2 cellular contexts compared by ENCODE assay signal in the genomic region with DNA sequence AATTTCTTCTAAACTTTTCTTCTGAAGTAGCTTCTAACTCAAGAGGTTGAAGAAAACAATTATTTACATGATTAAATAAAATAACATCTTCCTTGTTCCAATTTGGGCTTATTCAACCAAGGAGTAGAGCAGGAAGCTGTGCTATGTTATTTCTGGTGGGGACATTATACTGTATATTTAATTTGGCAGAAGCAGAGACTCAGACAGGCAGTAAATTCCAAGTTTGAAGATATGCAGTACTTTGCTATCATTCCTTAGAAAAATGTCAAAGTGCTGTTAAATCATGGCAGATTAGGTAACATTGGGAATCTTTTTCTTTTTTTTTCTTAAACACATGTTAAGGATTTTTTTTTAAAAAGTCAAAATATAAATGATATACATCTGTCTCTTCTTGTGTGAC.
TF ChIP-seq lines count a peak whose summit lies in the region.

No MANE protein-coding gene starts in this region.

TF ChIP-seq in WTC11, 78 proteins besides CTCF, POLR2A, EP300 and RAD21:
- TF ChIP-seq, protein P1, sequence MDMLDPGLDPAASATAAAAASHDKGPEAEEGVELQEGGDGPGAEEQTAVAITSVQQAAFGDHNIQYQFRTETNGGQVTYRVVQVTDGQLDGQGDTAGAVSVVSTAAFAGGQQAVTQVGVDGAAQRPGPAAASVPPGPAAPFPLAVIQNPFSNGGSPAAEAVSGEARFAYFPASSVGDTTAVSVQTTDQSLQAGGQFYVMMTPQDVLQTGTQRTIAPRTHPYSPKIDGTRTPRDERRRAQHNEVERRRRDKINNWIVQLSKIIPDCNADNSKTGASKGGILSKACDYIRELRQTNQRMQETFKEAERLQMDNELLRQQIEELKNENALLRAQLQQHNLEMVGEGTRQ (CRISPR knock-in tag; IDR thresholded peaks at IDR 0.05) = no peak
- TF ChIP-seq ELF4 (CRISPR knock-in tag; IDR thresholded peaks at IDR 0.05; ENCODE audit: low read depth) = no peak
- TF ChIP-seq, protein P2, sequence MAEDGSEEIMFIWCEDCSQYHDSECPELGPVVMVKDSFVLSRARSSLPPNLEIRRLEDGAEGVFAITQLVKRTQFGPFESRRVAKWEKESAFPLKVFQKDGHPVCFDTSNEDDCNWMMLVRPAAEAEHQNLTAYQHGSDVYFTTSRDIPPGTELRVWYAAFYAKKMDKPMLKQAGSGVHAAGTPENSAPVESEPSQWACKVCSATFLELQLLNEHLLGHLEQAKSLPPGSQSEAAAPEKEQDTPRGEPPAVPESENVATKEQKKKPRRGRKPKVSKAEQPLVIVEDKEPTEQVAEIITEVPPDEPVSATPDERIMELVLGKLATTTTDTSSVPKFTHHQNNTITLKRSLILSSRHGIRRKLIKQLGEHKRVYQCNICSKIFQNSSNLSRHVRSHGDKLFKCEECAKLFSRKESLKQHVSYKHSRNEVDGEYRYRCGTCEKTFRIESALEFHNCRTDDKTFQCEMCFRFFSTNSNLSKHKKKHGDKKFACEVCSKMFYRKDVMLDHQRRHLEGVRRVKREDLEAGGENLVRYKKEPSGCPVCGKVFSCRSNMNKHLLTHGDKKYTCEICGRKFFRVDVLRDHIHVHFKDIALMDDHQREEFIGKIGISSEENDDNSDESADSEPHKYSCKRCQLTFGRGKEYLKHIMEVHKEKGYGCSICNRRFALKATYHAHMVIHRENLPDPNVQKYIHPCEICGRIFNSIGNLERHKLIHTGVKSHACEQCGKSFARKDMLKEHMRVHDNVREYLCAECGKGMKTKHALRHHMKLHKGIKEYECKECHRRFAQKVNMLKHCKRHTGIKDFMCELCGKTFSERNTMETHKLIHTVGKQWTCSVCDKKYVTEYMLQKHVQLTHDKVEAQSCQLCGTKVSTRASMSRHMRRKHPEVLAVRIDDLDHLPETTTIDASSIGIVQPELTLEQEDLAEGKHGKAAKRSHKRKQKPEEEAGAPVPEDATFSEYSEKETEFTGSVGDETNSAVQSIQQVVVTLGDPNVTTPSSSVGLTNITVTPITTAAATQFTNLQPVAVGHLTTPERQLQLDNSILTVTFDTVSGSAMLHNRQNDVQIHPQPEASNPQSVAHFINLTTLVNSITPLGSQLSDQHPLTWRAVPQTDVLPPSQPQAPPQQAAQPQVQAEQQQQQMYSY (CRISPR knock-in tag; IDR thresholded peaks at IDR 0.05) = no peak
- TF ChIP-seq PRRX2 (CRISPR knock-in tag; IDR thresholded peaks at IDR 0.05) = no peak

TF ChIP-seq in endothelial cell of umbilical vein, 7 proteins besides CTCF, POLR2A, EP300 and RAD21:
- TF ChIP-seq MYC (IDR thresholded peaks at IDR 0.05; ENCODE audit: low read depth, low read length) (no peak), POLR2AphosphoS5 (IDR thresholded peaks at IDR 0.05; ENCODE audit: insufficient read depth, low read depth, low read length) (no peak)
